Comparison of ENCODE assay signal across 17 cellular contexts in genomic region chr18:30406728-30407127, GRCh38.
DNase-seq lines count a peak whose midpoint lies in the region; ATAC-seq and TF ChIP-seq lines count a peak whose summit lies in the region.
"Had no signal": no experiment of that assay in that cellular context is flagged by ENCODE, and none has a peak within 500 bp of the region (broad histone marks: within the 10 kb centered on the region; RNA-seq: fewer than 3 reads in every experiment).

No MANE protein-coding gene starts in this region.

- H3K4me3 ChIP-seq in fibroblast of pulmonary artery (replicated peaks; ENCODE audit: low read depth, low read length) (no peak overlapping the region), suprapubic skin (no peak overlapping the region)
- H3K4me3 ChIP-seq: A549 had no signal

- no peak overlapping the region for H3K27ac ChIP-seq in suprapubic skin
- H3K27ac ChIP-seq: A549 had no signal

- TF ChIP-seq EP300 in suprapubic skin (IDR thresholded peaks at IDR 0.05), result no peak

- H3K27me3 ChIP-seq in suprapubic skin, result no peaks in the 10 kb centered on the region

- H3K4me1 ChIP-seq in suprapubic skin, result no peaks in the 10 kb centered on the region
- H3K4me1 ChIP-seq: A549, Caco-2 had no signal

- no peak for ATAC-seq in GM21515 (IDR thresholded peaks at IDR 0.05; ENCODE audit: unreplicated experiment)
- no peak for ATAC-seq in GM21367 (IDR thresholded peaks at IDR 0.05; ENCODE audit: unreplicated experiment)
- ATAC-seq: A549, Panc1, SK-N-SH treated with all-trans-retinoic acid at 6 μM for 48 hours had no signal

- peaks cover 3% of the 10 kb centered on the region for H3K9me3 ChIP-seq in suprapubic skin
- H3K9me3 ChIP-seq: A549, Caco-2 had no signal

- DNase-seq in HS-5 (ENCODE audit: low read depth), result peak; percentile 32
- peak; percentile 23 for DNase-seq in NCI-H226
- peak; percentile 41 for DNase-seq in SKM-1 treated with dmso at 0.1 percent for 144 hours (lab: John Stamatoyannopoulos, UW; ENCODE audit: unreplicated experiment)
- peak; percentile 61 for DNase-seq in fibroblast of pulmonary artery (ENCODE audit: low read depth)
- no peak for DNase-seq in suprapubic skin (ENCODE audit: low spot score in 2 of 2)
- DNase-seq: Caco-2, DMS53, HCEC 1CT, NCI-H1930, NCI-H2171, NCI-H510A treated with DMSO at 0.1 percent for 48 hours, SHP77 had no signal

- H3K36me3 ChIP-seq in suprapubic skin, result no peaks in the 10 kb centered on the region

- TF ChIP-seq POLR2A in suprapubic skin (IDR thresholded peaks at IDR 0.05), result no peak

- 69% methylated on average over 3 of the region's 3 CpGs for WGBS in suprapubic skin

- TF ChIP-seq CTCF in fibroblast of pulmonary artery (IDR thresholded peaks at IDR 0.05; ENCODE audit: low read length, missing control alignments) (no peak), suprapubic skin (IDR thresholded peaks at IDR 0.05) (no peak)

Comparison
In these comparisons a context has a peak if more than half of its experiments do, and no peak if none do; other contexts are left out.
1. DNase-seq: peak in HS-5 (single experiment), NCI-H226 (single experiment), SKM-1 treated with dmso at 0.1 percent for 144 hours (single experiment) and fibroblast of pulmonary artery (single experiment); none in suprapubic skin (0 of 2).